21 cellular contexts compared by ENCODE assay signal in the genomic region with DNA sequence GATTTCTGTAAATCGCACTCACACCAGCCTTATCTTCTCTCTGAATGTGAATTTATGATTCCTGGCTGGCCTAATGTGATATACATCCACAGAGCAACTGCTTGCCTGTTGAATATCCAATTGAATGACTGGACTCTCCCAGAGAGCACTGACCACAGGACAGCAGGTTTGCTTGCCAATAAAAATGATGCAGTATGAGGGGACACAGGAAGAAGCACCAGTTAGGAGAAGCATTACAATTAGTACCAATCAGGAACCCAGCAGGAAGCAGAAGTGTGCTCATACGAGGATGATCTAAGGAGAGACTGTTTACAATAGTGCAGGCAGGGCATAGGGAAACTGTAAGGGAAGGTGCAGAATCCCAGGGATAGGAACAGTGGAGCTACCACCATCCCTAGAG.
DNase-seq lines count a peak whose midpoint lies in the region; ATAC-seq and TF ChIP-seq lines count a peak whose summit lies in the region.
"Had no signal": no experiment of that assay in that cellular context is flagged by ENCODE, and none has a peak within 500 bp of the region (broad histone marks: within the 10 kb centered on the region; RNA-seq: fewer than 3 reads in every experiment).

No MANE protein-coding gene starts in this region.

- peaks cover 40% of the 10 kb centered on the region for H3K4me1 Mint-ChIP-seq in nephron

- no peaks in the 10 kb centered on the region for H3K27me3 ChIP-seq in PC-3 (ENCODE audit: low read length)
- H3K27me3 ChIP-seq: gastrocnemius medialis, stomach had no signal

- H3K79me2 ChIP-seq in PC-3 (ENCODE audit: low read length) = no peaks in the 10 kb centered on the region

- H3K36me3 Mint-ChIP-seq in nephron (ENCODE audit: low read depth) = no peaks in the 10 kb centered on the region
- H3K36me3 Mint-ChIP-seq: natural killer cell treated with Interleukin-12 subunit alpha and Interleukin-12 subunit beta and Interleukin-15 and Interleukin-18, amount 100 ng/mL, for 72 hours had no signal

- H3K4me3 ChIP-seq in PC-3 (ENCODE audit: low read length) = no peak overlapping the region
- H3K4me3 ChIP-seq: gastrocnemius medialis, stomach had no signal

- TF ChIP-seq CTCF in PC-3 (conservative IDR thresholded peaks at IDR 0.05; ENCODE audit: low read depth, low read length) (no peak), nephron (IDR thresholded peaks at IDR 0.05; ENCODE audit: unreplicated experiment in 3 of 3) (no peak)

- POLR2A ChIA-PET in PC-3 (lab: Charles Lee; ENCODE audit: unreplicated experiment) = interaction anchor here (0.6 kb wide), 1 partner anchor 84 kb away, joined by 20 read pairs; no protein-coding TSS in a partner anchor

- H3K9me3 Mint-ChIP-seq in nephron = peaks cover 3% of the 10 kb centered on the region
- H3K9me3 Mint-ChIP-seq: natural killer cell treated with Interleukin-12 subunit alpha and Interleukin-12 subunit beta and Interleukin-15 and Interleukin-18, amount 100 ng/mL, for 72 hours had no signal

- H2AFZ ChIP-seq in PC-3 (ENCODE audit: low read length) = peak overlapping the region; percentile 18; the same call in 1 of the 2 replicates

- DNase-seq in Daoy (ENCODE audit: low read depth) = peak; percentile 35
- DNase-seq in PC-3 = no peak
- no peak for DNase-seq in caudate nucleus (lab: John Stamatoyannopoulos, UW)
- no peak for DNase-seq in NCI-H510A treated with DMSO at 0.1 percent for 48 hours (lab: John Stamatoyannopoulos, UW)
- DNase-seq: activated gamma-delta T cell treated with Interleukin-2 at 50 U/mL for 16 hours; DMS 273 treated with DMSO at 0.1 percent for 48 hours; gastrocnemius medialis; mesendoderm; NCI-H526; small intestine; stimulated activated CD4-positive, alpha-beta T cell treated with anti-CD3 and anti-CD28 coated beads, Interleukin-4, amount 100 ng/mL, for 1 hour; stomach; T-helper 1 cell had no signal

- ATAC-seq in PC-3 = peak; percentile 31; the same call in 1 of the 2 replicates
- ATAC-seq in GM21423 (IDR thresholded peaks at IDR 0.05; ENCODE audit: unreplicated experiment) = no peak
- no peak for ATAC-seq in GM21737 (IDR thresholded peaks at IDR 0.05; ENCODE audit: unreplicated experiment)
- no peak for ATAC-seq in HG02970 (IDR thresholded peaks at IDR 0.05; ENCODE audit: low FRiP score, unreplicated experiment)
- ATAC-seq: gastrocnemius medialis had no signal

- intact Hi-C loops in PC-3 (cut with micrococcal nuclease) = no loop called here

- H3K27me3 Mint-ChIP-seq in nephron (ENCODE audit: low read depth) = no peaks in the 10 kb centered on the region
- H3K27me3 Mint-ChIP-seq: progenitor cell of endocrine pancreas had no signal

- H4K20me1 ChIP-seq in PC-3 (ENCODE audit: low read length) = no peaks in the 10 kb centered on the region

- no peak overlapping the region for H3K4me2 ChIP-seq in PC-3 (ENCODE audit: low read length)

- CTCF ChIA-PET in PC-3 (lab: Charles Lee) = no interaction called here

- no peak overlapping the region for H3K4me3 Mint-ChIP-seq in nephron
- H3K4me3 Mint-ChIP-seq: natural killer cell treated with Interleukin-12 subunit alpha and Interleukin-12 subunit beta and Interleukin-15 and Interleukin-18, amount 100 ng/mL, for 72 hours had no signal

- peaks cover 5% of the 10 kb centered on the region; the same call in 1 of the 2 replicates for H3K4me1 ChIP-seq in PC-3 (ENCODE audit: insufficient read depth, low read length)

- no peaks in the 10 kb centered on the region for H3F3A ChIP-seq in PC-3 (ENCODE audit: low read length, unreplicated experiment)

- H3K27ac ChIP-seq in PC-3 (ENCODE audit: low read length) (no peak overlapping the region), caudate nucleus (ENCODE audit: low read depth, low read length) (peak overlapping the region; percentile 44)
- H3K27ac ChIP-seq: C4-2B, gastrocnemius medialis, VCaP had no signal

- H3K36me3 ChIP-seq in PC-3 (ENCODE audit: low read depth, low read length) = no peaks in the 10 kb centered on the region
- H3K36me3 ChIP-seq: gastrocnemius medialis, stomach had no signal

- no TSS peak for BruUV-seq in PC-3 (replicated peaks; lab: Mats Ljungman, UMichigan)

- H3K9me3 ChIP-seq in PC-3 (ENCODE audit: low read length) = no peaks in the 10 kb centered on the region
- H3K9me3 ChIP-seq: gastrocnemius medialis, stomach had no signal

- no peaks in the 10 kb centered on the region for H3K9me2 ChIP-seq in PC-3 (replicated peaks; ENCODE audit: low read length)

- peak overlapping the region in 2 of 3 experiments; percentile 2 to 71 for H3K27ac Mint-ChIP-seq in nephron
- H3K27ac Mint-ChIP-seq: natural killer cell treated with Interleukin-12 subunit alpha and Interleukin-12 subunit beta and Interleukin-15 and Interleukin-18, amount 100 ng/mL, for 72 hours; progenitor cell of endocrine pancreas had no signal

- H3K9ac ChIP-seq in PC-3 (ENCODE audit: low read length) = no peak overlapping the region
